ENCODE assay signal across 10 cellular contexts in the genomic region with DNA sequence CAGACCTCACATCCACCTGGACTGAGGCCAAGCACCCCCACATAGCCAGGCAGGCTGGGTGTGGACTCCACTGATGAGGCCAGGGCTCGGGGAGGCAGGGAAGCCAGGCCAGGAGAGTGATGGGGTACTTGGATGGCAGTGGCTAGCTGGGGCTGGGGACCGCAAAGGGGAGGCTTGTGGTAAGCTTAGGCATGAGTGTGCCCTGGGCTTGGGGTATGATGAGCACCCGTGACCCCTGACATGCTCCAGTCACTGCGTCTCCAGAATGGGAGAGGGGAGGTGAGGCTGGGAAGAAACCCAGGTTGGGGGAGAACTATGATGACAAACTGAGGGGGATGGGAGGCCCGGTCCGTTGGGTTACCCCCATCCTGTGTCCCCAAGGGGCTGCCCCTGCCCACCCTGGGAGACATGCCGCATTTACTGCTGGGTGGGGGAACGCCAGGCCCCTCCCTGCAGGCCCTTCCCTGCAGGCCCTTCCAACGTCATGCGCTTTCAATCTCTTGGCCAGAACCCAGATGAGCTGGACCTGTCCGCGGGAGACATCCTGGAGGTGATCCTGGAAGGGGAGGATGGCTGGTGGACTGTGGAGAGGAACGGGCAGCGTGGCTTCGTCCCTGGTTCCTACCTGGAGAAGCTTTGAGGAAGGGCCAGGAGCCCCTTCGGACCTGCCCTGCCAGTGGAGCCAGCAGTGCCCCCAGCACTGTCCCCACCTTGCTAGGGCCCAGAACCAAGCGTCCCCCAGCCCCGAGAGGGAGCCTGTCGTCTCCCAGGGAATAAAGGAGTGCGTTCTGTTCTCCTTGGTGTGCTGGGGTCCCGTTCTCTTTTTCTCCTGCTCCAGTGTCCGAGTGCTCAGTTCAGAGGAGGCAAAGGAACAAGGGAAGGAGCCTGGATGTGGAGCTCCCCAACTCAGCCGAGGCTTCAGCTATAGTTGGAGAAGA. TPM values are rescaled to one million over a fixed set of nuclear protein-coding genes. Genes with fewer than 3 reads are reported as not detected.
A peak's percentile ranks its signal among the peaks of the same experiment; 100 is the strongest.
DNase-seq lines count a peak whose midpoint lies in the region; ATAC-seq lines count a peak whose summit lies in the region.
"Had no signal": no experiment of that assay in that cellular context is flagged by ENCODE, and none has a peak within 500 bp of the region (broad histone marks: within the 10 kb centered on the region; RNA-seq: fewer than 3 reads in every experiment).

No MANE protein-coding gene starts in this region.

- H3K4me3 Mint-ChIP-seq in activated CD4-positive, alpha-beta memory T cell treated with anti-CD3 and anti-CD28 coated beads for 36 hours, result peak overlapping the region; percentile 50
- peak overlapping the region in 1 of 5 donors; percentile 27 for H3K4me3 Mint-ChIP-seq in immature natural killer cell

- intact Hi-C loops in activated CD4-positive, alpha-beta memory T cell treated with anti-CD3 and anti-CD28 coated beads for 36 hours (cut with micrococcal nuclease), result no loop called here

- no peaks in the 10 kb centered on the region for H3K27me3 Mint-ChIP-seq in activated CD4-positive, alpha-beta memory T cell treated with anti-CD3 and anti-CD28 coated beads for 36 hours
- peaks cover 11 to 55% (median 26%) of the 10 kb centered on the region in 3 donors for H3K27me3 Mint-ChIP-seq in immature natural killer cell (ENCODE audit: low read depth in 3 of 3)

- H3K36me3 Mint-ChIP-seq in activated CD4-positive, alpha-beta memory T cell treated with anti-CD3 and anti-CD28 coated beads for 36 hours, result peaks cover 50% of the 10 kb centered on the region
- peaks cover 6 to 17% (median 6%) of the 10 kb centered on the region in 3 donors for H3K36me3 Mint-ChIP-seq in immature natural killer cell

- peaks cover 38% of the 10 kb centered on the region for H3K9me3 Mint-ChIP-seq in activated CD4-positive, alpha-beta memory T cell treated with anti-CD3 and anti-CD28 coated beads for 36 hours
- peaks cover 0 to 9% (median 2%) of the 10 kb centered on the region in 6 donors for H3K9me3 Mint-ChIP-seq in immature natural killer cell

- DNase-seq in activated CD4-positive, alpha-beta T cell treated with anti-CD3 and anti-CD28 coated beads, Interleukin-2, amount 50 U/mL, for 48 hours, result peak; percentile 2 to 3
- DNase-seq in activated CD4-positive, alpha-beta T cell treated with anti-CD3 and anti-CD28 coated beads for 4 hours, result no peak
- no peak for DNase-seq in activated CD4-positive, alpha-beta memory T cell treated with anti-CD3 and anti-CD28 coated beads for 36 hours
- no peak for DNase-seq in immature natural killer cell
- DNase-seq in stimulated activated CD8-positive, alpha-beta memory T cell treated with anti-CD3 and anti-CD28 coated beads, Interleukin-4, amount 100 ng/mL, for 48 hours, result peak; percentile 19
- DNase-seq: dermis blood vessel endothelial cell, SHP77 treated with DMSO at 0.1 percent for 48 hours had no signal

- ATAC-seq in GM21423 (IDR thresholded peaks at IDR 0.05; ENCODE audit: unreplicated experiment), result no peak
- ATAC-seq in GM18502 (IDR thresholded peaks at IDR 0.05; ENCODE audit: poor library complexity, unreplicated experiment), result no peak
- no peak for ATAC-seq in GM19455 (IDR thresholded peaks at IDR 0.05; ENCODE audit: unreplicated experiment)

- peak overlapping the region; percentile 73 for H3K27ac Mint-ChIP-seq in activated CD4-positive, alpha-beta memory T cell treated with anti-CD3 and anti-CD28 coated beads for 36 hours
- peak overlapping the region; percentile 71 to 89 (median 81) for H3K27ac Mint-ChIP-seq in immature natural killer cell

- POLR2A ChIA-PET in activated CD4-positive, alpha-beta memory T cell treated with anti-CD3 and anti-CD28 coated beads for 36 hours (lab: Charles Lee), result no interaction called here

- CTCF ChIA-PET in activated CD4-positive, alpha-beta memory T cell treated with anti-CD3 and anti-CD28 coated beads for 36 hours (lab: Charles Lee), result interaction anchor here (0.8 to 6.2 kb wide), 4 partner anchors 13 to 65 kb away, joined by 3 to 60 read pairs (median 4); no protein-coding TSS in a partner anchor

- peaks cover 3% of the 10 kb centered on the region for H3K4me1 Mint-ChIP-seq in activated CD4-positive, alpha-beta memory T cell treated with anti-CD3 and anti-CD28 coated beads for 36 hours (ENCODE audit: low read depth)
- H3K4me1 Mint-ChIP-seq in immature natural killer cell, result peaks cover 13 to 16% of the 10 kb centered on the region in 2 donors

RNA-seq across cellular contexts. Expression of a gene that starts 34.1 kb away (rescaled TPM):
- 10 to 100 TPM; 28.9 to 29.1 TPM for total RNA-seq in activated CD4-positive, alpha-beta memory T cell treated with anti-CD3 and anti-CD28 coated beads for 36 hours
- 100 to 1,000 TPM in 2 of 3 donors, 10 to 100 TPM in 1; 96.3 to 145 (median 105) TPM for polyA plus RNA-seq in immature natural killer cell

RNA-seq across cellular contexts. Expression of a gene that starts 41.9 kb away (rescaled TPM):
- 100 to 1,000 TPM; 155 to 164 TPM for total RNA-seq in activated CD4-positive, alpha-beta memory T cell treated with anti-CD3 and anti-CD28 coated beads for 36 hours
- 100 to 1,000 TPM in 1 of 3 donors, 10 to 100 TPM in 2; 84.4 to 127 (median 99.3) TPM for polyA plus RNA-seq in immature natural killer cell

Comparison
In these comparisons a context has a peak if more than half of its experiments do, and no peak if none do; other contexts are left out.
1. DNase-seq: peak in activated CD4-positive, alpha-beta T cell treated with anti-CD3 and anti-CD28 coated beads, Interleukin-2, amount 50 U/mL, for 48 hours (2 of 2) and stimulated activated CD8-positive, alpha-beta memory T cell treated with anti-CD3 and anti-CD28 coated beads, Interleukin-4, amount 100 ng/mL, for 48 hours (single experiment); none in activated CD4-positive, alpha-beta T cell treated with anti-CD3 and anti-CD28 coated beads for 4 hours (0 of 2), activated CD4-positive, alpha-beta memory T cell treated with anti-CD3 and anti-CD28 coated beads for 36 hours (single experiment) and immature natural killer cell (0 of 3).